In the genomic region with DNA sequence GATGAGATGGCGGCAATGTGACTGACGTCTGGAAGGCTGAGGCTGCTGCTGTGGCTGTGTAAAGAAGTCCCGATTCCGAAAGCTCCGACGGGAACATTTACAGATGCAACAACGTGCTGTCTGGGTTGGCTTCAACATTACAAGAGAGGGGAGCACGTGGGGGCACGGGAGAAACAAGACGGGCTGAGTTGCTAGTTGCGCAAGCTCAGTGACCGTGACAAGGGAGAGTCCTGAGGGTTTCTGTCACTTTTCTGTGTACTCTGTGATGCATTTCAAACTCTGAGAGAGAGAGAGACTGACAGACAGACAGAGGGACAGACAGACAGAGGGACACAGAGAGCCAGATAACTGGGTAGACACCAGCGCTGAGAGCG, we compare ENCODE assay signal across 18 cellular contexts. TPM values are rescaled to one million over a fixed set of nuclear protein-coding genes. Genes with fewer than 3 reads are reported as not detected.
"Had no signal": no experiment of that assay in that cellular context is flagged by ENCODE, and none has a peak within 500 bp of the region (broad histone marks: within the 10 kb centered on the region; RNA-seq: fewer than 3 reads in every experiment).

No MANE protein-coding gene starts in this region.

- H3K27ac Mint-ChIP-seq: type B pancreatic cell had no signal

- H3K4me1 Mint-ChIP-seq: neural crest cell had no signal

- H3K27ac ChIP-seq: coronary artery, psoas muscle, skin epidermis, testis had no signal

- DNase-seq: activated CD4-positive, alpha-beta T cell treated with anti-CD3 and anti-CD28 coated beads, Interleukin-2, amount 50 U/mL, for 1 hour; activated CD8-positive, alpha-beta memory T cell treated with anti-CD3 and anti-CD28 coated beads, Interleukin-2, amount 50 U/mL, for 4 hours; activated naive CD4-positive, alpha-beta T cell treated with anti-CD3 and anti-CD28 coated beads, Interleukin-2, amount 50 U/mL, for 16 hours; activated T-cell treated with anti-CD3 and anti-CD28 coated beads, Interleukin-2, amount 50 U/mL, for 4 hours; mammary epithelial cell; psoas muscle; right cardiac atrium; T-helper 9 cell; testis had no signal

- H3K4me3 ChIP-seq: coronary artery, psoas muscle, skin epidermis, testis had no signal

- ATAC-seq: activated CD4-positive, CD25-positive, alpha-beta regulatory T cell treated with anti-CD3 and anti-CD28 coated beads, Interleukin-2, amount 50 U/mL, for 24 hours; activated T-cell treated with anti-CD3 and anti-CD28 coated beads, Interleukin-2, amount 50 U/mL, for 4 hours; left lobe of liver; psoas muscle; right cardiac atrium had no signal

- H3K4me3 Mint-ChIP-seq: activated T-cell treated with anti-CD3 and anti-CD28 coated beads, Interleukin-2, amount 50 U/mL, for 4 hours; neural crest cell; type B pancreatic cell had no signal

- FAIRE-seq: frontal cortex, keratinocyte had no signal

- H3K4me1 ChIP-seq: psoas muscle, testis had no signal

- H3K9me3 Mint-ChIP-seq: activated T-cell treated with anti-CD3 and anti-CD28 coated beads, Interleukin-2, amount 50 U/mL, for 4 hours; neural crest cell; type B pancreatic cell had no signal

- H3K27me3 ChIP-seq: testis had no signal

- H3K9me3 ChIP-seq: psoas muscle, testis had no signal

- H3K27me3 Mint-ChIP-seq: type B pancreatic cell had no signal

RNA-seq across cellular contexts. Expression of gene SMIM1, which starts 49.4 kb away (rescaled TPM):
- total RNA-seq: frontal cortex, myocyte had no signal
